In genomic region chr9:105064248-105065118, GRCh38 we compare ENCODE assay signal across 8 cellular contexts.
DNase-seq lines count a peak whose midpoint lies in the region; ATAC-seq and TF ChIP-seq lines count a peak whose summit lies in the region.

No MANE protein-coding gene starts in this region.

- H3K79me2 ChIP-seq in DND-41 (ENCODE audit: insufficient read depth, low read length) (no peaks in the 10 kb centered on the region), OCI-LY7 (ENCODE audit: insufficient read depth, low read depth, low read length) (no peaks in the 10 kb centered on the region)

- H3K23ac ChIP-seq in IMR-90 (ENCODE audit: low read depth, low read length), result peak overlapping the region; percentile 100

- 0 out of 4 replicates have a peak, but pooled peaks cover 0 to 4% of the 10 kb centered on the region in 2 experiments for H3K79me1 ChIP-seq in IMR-90 (ENCODE audit: low read depth in 1 of 2, low read length in 2 of 2)

- H3K56ac ChIP-seq in IMR-90 (ENCODE audit: extremely low read depth, insufficient read depth, low read length), result peak overlapping the region; percentile 79

- intact Hi-C loops in IMR-90 (cut with micrococcal nuclease) (loop anchor here (2.0 to 5.0 kb wide), 4 partner anchors 74 to 202 kb away; no protein-coding TSS in a partner anchor), OCI-LY7 (cut with micrococcal nuclease; ENCODE audit: unreplicated experiment) (no loop called here), right lobe of liver (cut with DNase I) (no loop called here)

- H3K14ac ChIP-seq in IMR-90 (replicated peaks; ENCODE audit: low read depth, low read length), result peak overlapping the region; percentile 98

- peak overlapping the region; percentile 97 for H3K18ac ChIP-seq in IMR-90 (ENCODE audit: low read depth, low read length)

- in situ Hi-C loops in IMR-90 (cut with MboI; ENCODE audit: low sequenced_read_pairs), result loop anchor here (10.0 kb wide), 1 partner anchor 200 kb away; no protein-coding TSS in a partner anchor

- POLR2A ChIA-PET in IMR-90 (lab: Charles Lee; ENCODE audit: unreplicated experiment) (interaction anchor here (0.6 to 1.4 kb wide), 3 partner anchors 9 to 215 kb away, joined by 3 to 5 read pairs (median 3); no protein-coding TSS in a partner anchor), OCI-LY7 (lab: Charles Lee) (interaction anchor here (0.5 to 2.3 kb wide), 5 partner anchors 9 to 338 kb away, joined by 3 to 6 read pairs (median 4); no protein-coding TSS in a partner anchor)

- TF ChIP-seq CTCF in DND-41 (IDR thresholded peaks at IDR 0.05; ENCODE audit: borderline replicate concordance, extremely low read depth, low read length, poor library complexity, severe bottlenecking), result no peak
- TF ChIP-seq CTCF in IMR-90 (conservative IDR thresholded peaks at IDR 0.05; ENCODE audit: low read depth, low read length), result no peak
- no peak for TF ChIP-seq CTCF in OCI-LY7 (conservative IDR thresholded peaks at IDR 0.05; ENCODE audit: low read length)
- TF ChIP-seq CTCF in right lobe of liver (IDR thresholded peaks at IDR 0.05), result peak in 1 of 4 donors; percentile 7

- no peaks in the 10 kb centered on the region for H3K9me2 ChIP-seq in OCI-LY7 (ENCODE audit: insufficient read depth, low read length)

- H4K5ac ChIP-seq in IMR-90 (ENCODE audit: low read depth, low read length), result peak overlapping the region; percentile 96

- peak overlapping the region; percentile 100 for H2AK5ac ChIP-seq in IMR-90 (ENCODE audit: low read depth, low read length)

- peak overlapping the region; percentile 99 for H4K91ac ChIP-seq in IMR-90 (ENCODE audit: insufficient read depth, low read depth, low read length)

- H3K36me3 ChIP-seq in DND-41 (ENCODE audit: insufficient read depth, low read length) (no peaks in the 10 kb centered on the region), IMR-90 (ENCODE audit: control insufficient read depth, insufficient read depth, low read length) (no peaks in the 10 kb centered on the region), OCI-LY7 (ENCODE audit: insufficient read depth, low read length) (no peaks in the 10 kb centered on the region), right lobe of liver (no peaks in the 10 kb centered on the region)

- no peak overlapping the region for H3K4me2 ChIP-seq in DND-41 (ENCODE audit: insufficient read depth, low read length)
- H3K4me2 ChIP-seq in IMR-90 (ENCODE audit: low read depth, low read length), result peak overlapping the region; percentile 49
- peak overlapping the region; percentile 13 for H3K4me2 ChIP-seq in OCI-LY7 (ENCODE audit: low read length)

- TF ChIP-seq RAD21 in IMR-90 (IDR thresholded peaks at IDR 0.05; ENCODE audit: low read length), result peak; percentile 25

- H4K8ac ChIP-seq in IMR-90 (ENCODE audit: low read depth in 2 of 2, low read length in 2 of 2), result peak overlapping the region; percentile 84 to 97

- 0% methylated on average over 4 of the region's 12 CpGs; no CpG with 5 or more reads in 1 of the 2 experiments for WGBS in IMR-90 (ENCODE audit: extremely low coverage in 2 of 2, insufficient read length in 1 of 2), 2 experiments
- WGBS in right lobe of liver (ENCODE audit: insufficient coverage, low coverage, low lambda C conversion rate, missing lambda C conversion rate), result 19% methylated on average over 7 of the region's 12 CpGs

- H3K9me1 ChIP-seq in IMR-90 (ENCODE audit: insufficient read depth, low read length), result peaks cover 15% of the 10 kb centered on the region

- H3K27ac ChIP-seq in DND-41 (ENCODE audit: low read length), result no peak overlapping the region
- peak overlapping the region; percentile 97 for H3K27ac ChIP-seq in IMR-90 (ENCODE audit: insufficient read depth, low read length)
- H3K27ac ChIP-seq in OCI-LY7 (ENCODE audit: low read depth, low read length, poor library complexity, severe bottlenecking), result no peak overlapping the region
- H3K27ac ChIP-seq in right lobe of liver, result peak overlapping the region; percentile 53 to 69 (median 54)

- dilution Hi-C loops in IMR-90 (cut with HindIII; ENCODE audit: low sequenced_read_pairs, unreplicated experiment), result no loop called here

- H2BK20ac ChIP-seq in IMR-90 (ENCODE audit: low read depth, low read length), result peak overlapping the region; percentile 96

- H2BK15ac ChIP-seq in IMR-90 (ENCODE audit: low read depth, low read length), result peak overlapping the region; percentile 98

- H3K9me3 ChIP-seq in DND-41 (ENCODE audit: insufficient read depth, low read length, severe bottlenecking) (no peaks in the 10 kb centered on the region), IMR-90 (ENCODE audit: control insufficient read depth, insufficient read depth, low read length) (peaks cover 2% of the 10 kb centered on the region; the same call in 1 of the 2 replicates), OCI-LY7 (ENCODE audit: low read length) (no peaks in the 10 kb centered on the region), right lobe of liver (no peaks in the 10 kb centered on the region)

- peak overlapping the region; percentile 98 for H2BK5ac ChIP-seq in IMR-90 (ENCODE audit: low read depth, low read length, poor library complexity, severe bottlenecking)

- BruUV-seq in IMR-90 (replicated peaks; lab: Mats Ljungman, UMichigan) (no TSS peak), OCI-LY7 (replicated peaks; lab: Mats Ljungman, UMichigan) (no TSS peak)

- no peaks in the 10 kb centered on the region for H4K20me1 ChIP-seq in DND-41 (ENCODE audit: insufficient read depth, low read length)
- H4K20me1 ChIP-seq in IMR-90 (ENCODE audit: insufficient read depth, low read length), result no peaks in the 10 kb centered on the region
- no peaks in the 10 kb centered on the region for H4K20me1 ChIP-seq in OCI-LY7 (ENCODE audit: insufficient read depth, low read length)

- DNase-seq in DND-41 (peak; percentile 5), IMR-90 (peak; percentile 97), OCI-LY7 (ENCODE audit: low spot score) (peak; percentile 29), dermis blood vessel endothelial cell (peak; percentile 64), right lobe of liver (peak; percentile 91 to 95 (median 95)), superior temporal gyrus (ENCODE audit: extremely low spot score) (peak; percentile 90)
- DNase-seq in activated T-cell treated with anti-CD3 and anti-CD28 coated beads, Interleukin-2, amount 50 U/mL, for 48 hours, result no peak

- no peaks in the 10 kb centered on the region for H3K27me3 ChIP-seq in DND-41 (ENCODE audit: insufficient read depth, low read length, poor library complexity)
- H3K27me3 ChIP-seq in IMR-90 (ENCODE audit: control insufficient read depth, insufficient read depth, low read length), result no peaks in the 10 kb centered on the region
- no peaks in the 10 kb centered on the region for H3K27me3 ChIP-seq in right lobe of liver

- H3K4me3 ChIP-seq in DND-41 (ENCODE audit: low read depth in 1 of 2, low read length in 2 of 2), result no peak overlapping the region
- H3K4me3 ChIP-seq in IMR-90 (ENCODE audit: insufficient read depth, low read depth, low read length), result no peak overlapping the region
- H3K4me3 ChIP-seq in OCI-LY7 (ENCODE audit: low read depth, low read length, poor library complexity, severe bottlenecking), result no peak overlapping the region
- H3K4me3 ChIP-seq in right lobe of liver, result peak overlapping the region in 1 of 3 donors; percentile 19

- H2AK9ac ChIP-seq in IMR-90 (replicated peaks; ENCODE audit: low read depth, low read length, poor library complexity), result peak overlapping the region; percentile 99

- H3K4me1 ChIP-seq in DND-41 (ENCODE audit: insufficient read depth, low read length) (no peaks in the 10 kb centered on the region; the same call in 1 of the 2 replicates), IMR-90 (ENCODE audit: control insufficient read depth, insufficient read depth, low read length) (peaks cover 21% of the 10 kb centered on the region), OCI-LY7 (ENCODE audit: insufficient read depth, low read length, poor library complexity, severe bottlenecking) (peaks cover 15% of the 10 kb centered on the region), right lobe of liver (peaks cover 0 to 33% (median 11%) of the 10 kb centered on the region in 4 donors)

- peak overlapping the region; percentile 100 for H3K4ac ChIP-seq in IMR-90 (ENCODE audit: low read depth, low read length)

- peak overlapping the region; percentile 100 for H2BK120ac ChIP-seq in IMR-90 (ENCODE audit: low read depth, low read length)

- CTCF ChIA-PET in IMR-90 (lab: Yijun Ruan, JAX) (interaction anchor here (0.6 to 1.7 kb wide), 3 partner anchors 102 to 223 kb away, joined by 4 to 8 read pairs (median 4); no protein-coding TSS in a partner anchor), OCI-LY7 (lab: Charles Lee; ENCODE audit: unreplicated experiment) (no interaction called here)

- peak; percentile 22 for TF ChIP-seq POLR2A in IMR-90 (IDR thresholded peaks at IDR 0.05; ENCODE audit: low read depth, low read length)
- TF ChIP-seq POLR2A in right lobe of liver (IDR thresholded peaks at IDR 0.05), result peak; percentile 46

- no peak for ATAC-seq in DND-41 (ENCODE audit: insufficient read depth, low read depth)
- peak; percentile 86 for ATAC-seq in IMR-90 (ENCODE audit: low read depth)
- peak; percentile 86 to 94 (median 90) for ATAC-seq in right lobe of liver
- ATAC-seq in HG03571 (IDR thresholded peaks at IDR 0.05; ENCODE audit: unreplicated experiment), result no peak

- no peak overlapping the region for H2AFZ ChIP-seq in DND-41 (ENCODE audit: low read depth, low read length)
- peak overlapping the region; percentile 91 for H2AFZ ChIP-seq in IMR-90 (replicated peaks; ENCODE audit: low read length, poor library complexity)
- H2AFZ ChIP-seq in OCI-LY7 (ENCODE audit: low read length), result peak overlapping the region; percentile 71

- H3K9ac ChIP-seq in DND-41 (ENCODE audit: low read depth, low read length), result no peak overlapping the region
- peak overlapping the region; percentile 53 for H3K9ac ChIP-seq in IMR-90 (ENCODE audit: low read depth, low read length)

TF ChIP-seq in IMR-90, 13 proteins besides CTCF, POLR2A, EP300 and RAD21 (continues in another document):
- TF ChIP-seq RCOR1 (IDR thresholded peaks at IDR 0.05; ENCODE audit: insufficient replicate concordance, low read length) (peak; percentile 75), MAFK (IDR thresholded peaks at IDR 0.05; ENCODE audit: low read depth, low read length) (no peak), USF2 (IDR thresholded peaks at IDR 0.05; ENCODE audit: low read depth, low read length) (no peak), MXI1 (IDR thresholded peaks at IDR 0.05; ENCODE audit: borderline replicate concordance, low read depth, low read length) (no peak), NFE2L2 (IDR thresholded peaks at IDR 0.05; ENCODE audit: low read depth, low read length) (peak; percentile 0; the same call in 1 of the 2 replicates), CHD1 (IDR thresholded peaks at IDR 0.05; ENCODE audit: low read depth, low read length) (0 out of 2 replicates have a peak, but pooled peaks have one; percentile 84), MAZ (IDR thresholded peaks at IDR 0.05; ENCODE audit: borderline replicate concordance, low read depth, low read length) (peak; percentile 74; the same call in 1 of the 2 replicates)

Comparison
In these comparisons a context has a peak if more than half of its experiments do, and no peak if none do; other contexts are left out.
1. ATAC-seq: peak in IMR-90 (single experiment) and right lobe of liver (4 of 4); none in DND-41 (single experiment) and HG03571 (single experiment).
2. DNase-seq: peak in DND-41 (single experiment), IMR-90 (single experiment), OCI-LY7 (single experiment), dermis blood vessel endothelial cell (single experiment), right lobe of liver (3 of 3) and superior temporal gyrus (single experiment); none in activated T-cell treated with anti-CD3 and anti-CD28 coated beads, Interleukin-2, amount 50 U/mL, for 48 hours (0 of 2).
3. H3K27ac ChIP-seq: peak in IMR-90 (single experiment) and right lobe of liver (3 of 3); none in DND-41 (single experiment) and OCI-LY7 (single experiment).